ENCODE assay signal across 8 cellular contexts in genomic region chr1:40344597-40344996, GRCh38. TPM values are rescaled to one million over a fixed set of nuclear protein-coding genes. Genes with fewer than 3 reads are reported as not detected.
DNase-seq lines count a peak whose midpoint lies in the region; ATAC-seq, FAIRE-seq and TF ChIP-seq lines count a peak whose summit lies in the region.

No MANE protein-coding gene starts in this region.

- H3K27me3 ChIP-seq in BJ (ENCODE audit: control insufficient read depth, insufficient read depth, low read length) (peaks cover 2% of the 10 kb centered on the region), keratinocyte (ENCODE audit: control insufficient read depth, extremely low read depth, insufficient read depth, low read length) (peaks cover 3% of the 10 kb centered on the region)

- no peak for FAIRE-seq in keratinocyte (lab: Jason Lieb, UNC)

- H3K9me3 ChIP-seq in keratinocyte (ENCODE audit: control insufficient read depth, low read depth, low read length): no peaks in the 10 kb centered on the region

- POLR2A ChIA-PET in BJ (lab: Charles Lee): interaction anchor here (0.7 kb wide), 1 partner anchor 201 kb away, joined by 5 read pairs; no protein-coding TSS in a partner anchor

- H3K9ac ChIP-seq in keratinocyte (ENCODE audit: control insufficient read depth, extremely low read depth, insufficient read depth, low read length): no peak overlapping the region

- H2AFZ ChIP-seq in keratinocyte (ENCODE audit: control insufficient read depth, low read length): peak overlapping the region; percentile 30

- H3K79me2 ChIP-seq in keratinocyte (ENCODE audit: control insufficient read depth, insufficient read depth, low read length): no peaks in the 10 kb centered on the region

- DNase-seq in BJ (ENCODE audit: low read depth): peak; percentile 4
- DNase-seq in NAMALWA (ENCODE audit: low spot score): peak; percentile 24
- DNase-seq in activated naive CD4-positive, alpha-beta T cell treated with anti-CD3 and anti-CD28 coated beads, Interleukin-2, amount 50 U/mL, for 16 hours: peak; percentile 15
- no peak for DNase-seq in keratinocyte (ENCODE audit: low read depth, low spot score)
- peak in 34 of 49 donors; percentile 1 to 69 (median 19) for DNase-seq in substantia nigra (lab: John Stamatoyannopoulos, UW)
- no peak for DNase-seq in NCI-H1092 treated with DMSO at 0.1 percent for 48 hours (lab: John Stamatoyannopoulos, UW)

- H3K9me1 ChIP-seq in keratinocyte (ENCODE audit: control insufficient read depth, extremely low read depth, insufficient read depth, low read length): no peaks in the 10 kb centered on the region

- CTCF ChIA-PET in BJ (lab: Yijun Ruan, JAX): interaction anchor here (0.7 to 5.4 kb wide), 6 partner anchors 13 to 191 kb away, joined by 3 to 29 read pairs (median 4); no protein-coding TSS in a partner anchor

- no peak overlapping the region for H3K27ac ChIP-seq in keratinocyte (ENCODE audit: control insufficient read depth, insufficient read depth, low read length)
- peak overlapping the region; percentile 17 for H3K27ac ChIP-seq in substantia nigra (ENCODE audit: low read depth, low read length, poor library complexity, severe bottlenecking)

- TF ChIP-seq CTCF in BJ (IDR thresholded peaks at IDR 0.05; ENCODE audit: insufficient read depth, low read depth, low read length) (no peak), keratinocyte (optimal IDR thresholded peaks at IDR 0.05 in 1 of 3, IDR thresholded peaks at IDR 0.05 in 1 of 3, conservative IDR thresholded peaks at IDR 0.05 in 1 of 3; ENCODE audit: extremely low read depth in 1 of 3, insufficient read depth in 2 of 3, low read length in 3 of 3) (no peak)

- H3K4me3 ChIP-seq in BJ (ENCODE audit: low read depth, low read length) (no peak overlapping the region), keratinocyte (ENCODE audit: control insufficient read depth in 2 of 3, extremely low read depth in 1 of 3, insufficient read depth in 2 of 3, low read depth in 1 of 3, low read length in 3 of 3) (no peak overlapping the region)

- H3K36me3 ChIP-seq in BJ (ENCODE audit: control insufficient read depth, insufficient read depth, low read length) (no peaks in the 10 kb centered on the region), keratinocyte (ENCODE audit: control insufficient read depth in 2 of 2, extremely low read depth in 1 of 2, insufficient read depth in 2 of 2, low read length in 2 of 2) (no peaks in the 10 kb centered on the region)

- H3K4me1 ChIP-seq in keratinocyte (ENCODE audit: control insufficient read depth, extremely low read depth, insufficient read depth, low read length): no peaks in the 10 kb centered on the region

- dilution Hi-C loops in keratinocyte (cut with MboI; ENCODE audit: extremely low pct_ligation_motif_present, low sequenced_read_pairs): no loop called here

- no peak for ATAC-seq in HG02938 (IDR thresholded peaks at IDR 0.05; ENCODE audit: unreplicated experiment)
- no peak for ATAC-seq in GM18517 (IDR thresholded peaks at IDR 0.05; ENCODE audit: unreplicated experiment)

- peak overlapping the region; percentile 19 for H3K4me2 ChIP-seq in keratinocyte (ENCODE audit: control insufficient read depth, extremely low read depth, insufficient read depth, low read depth, low read length)

- no peaks in the 10 kb centered on the region for H4K20me1 ChIP-seq in keratinocyte (ENCODE audit: control insufficient read depth, extremely low read depth, insufficient read depth, low read length)

RNA-seq across cellular contexts. Expression of gene COL9A2, which starts 27.5 kb away (rescaled TPM):
- polyA plus RNA-seq in BJ (2011; rRNA removed) (0.07 and 0.13 TPM in 2 replicates), keratinocyte (1.2 to 3.0 TPM (median 1.6 TPM) in 3 replicates)
- not detected in 2 replicates for polyA minus RNA-seq in BJ (2011; rRNA and poly(A)+ RNA removed)
- polyA plus RNA-seq in keratinocyte (2011; ENCODE audit: low read depth): 0.26 TPM
- polyA plus RNA-seq in keratinocyte (2011; cell fraction: cytosol; rRNA removed): 1.3 and 1.7 TPM in 2 replicates
- polyA plus RNA-seq in keratinocyte (2011; cell fraction: nucleus; rRNA removed): 1.4 and 1.5 TPM in 2 replicates
- 0.21 and 3.9 TPM in 2 replicates for polyA plus RNA-seq in keratinocyte (2012; ENCODE audit: low replicate concordance)
- 0.89 to 2.9 TPM (median 1.3 TPM) in 3 replicates for polyA minus RNA-seq in keratinocyte
- polyA minus RNA-seq in keratinocyte (2011; cell fraction: cytosol; rRNA and poly(A)+ RNA removed): 2.3 TPM
- polyA minus RNA-seq in keratinocyte (2011; cell fraction: nucleus; rRNA and poly(A)+ RNA removed): 0.63 and 0.78 TPM in 2 replicates

RNA-seq across cellular contexts. Expression of gene SMAP2, which starts 28.9 kb away (rescaled TPM):
- polyA plus RNA-seq in BJ (2011; rRNA removed) (9.0 and 10.2 TPM in 2 replicates), keratinocyte (10.2 to 19.0 TPM (median 13.2 TPM) in 3 replicates)
- polyA minus RNA-seq in BJ (2011; rRNA and poly(A)+ RNA removed): 8.6 and 11.1 TPM in 2 replicates
- 46.9 TPM for polyA plus RNA-seq in keratinocyte (2011; ENCODE audit: low read depth)
- 13.3 and 15.1 TPM in 2 replicates for polyA plus RNA-seq in keratinocyte (2011; cell fraction: cytosol; rRNA removed)
- polyA plus RNA-seq in keratinocyte (2011; cell fraction: nucleus; rRNA removed): 15.1 and 16.6 TPM in 2 replicates
- polyA plus RNA-seq in keratinocyte (2012; ENCODE audit: low replicate concordance): 15.6 and 19.3 TPM in 2 replicates
- polyA minus RNA-seq in keratinocyte: 17.1 to 20.4 TPM (median 19.9 TPM) in 3 replicates
- polyA minus RNA-seq in keratinocyte (2011; cell fraction: cytosol; rRNA and poly(A)+ RNA removed): 10.6 TPM
- polyA minus RNA-seq in keratinocyte (2011; cell fraction: nucleus; rRNA and poly(A)+ RNA removed): 7.2 and 10.9 TPM in 2 replicates

Comparison
In these comparisons a context has a peak if more than half of its experiments do, and no peak if none do; other contexts are left out.
1. DNase-seq: peak in BJ (single experiment), NAMALWA (single experiment), activated naive CD4-positive, alpha-beta T cell treated with anti-CD3 and anti-CD28 coated beads, Interleukin-2, amount 50 U/mL, for 16 hours (single experiment) and substantia nigra (34 of 49); none in keratinocyte (single experiment) and NCI-H1092 treated with DMSO at 0.1 percent for 48 hours (single experiment).